Comparison of ENCODE assay signal across 27 cellular contexts in the genomic region with DNA sequence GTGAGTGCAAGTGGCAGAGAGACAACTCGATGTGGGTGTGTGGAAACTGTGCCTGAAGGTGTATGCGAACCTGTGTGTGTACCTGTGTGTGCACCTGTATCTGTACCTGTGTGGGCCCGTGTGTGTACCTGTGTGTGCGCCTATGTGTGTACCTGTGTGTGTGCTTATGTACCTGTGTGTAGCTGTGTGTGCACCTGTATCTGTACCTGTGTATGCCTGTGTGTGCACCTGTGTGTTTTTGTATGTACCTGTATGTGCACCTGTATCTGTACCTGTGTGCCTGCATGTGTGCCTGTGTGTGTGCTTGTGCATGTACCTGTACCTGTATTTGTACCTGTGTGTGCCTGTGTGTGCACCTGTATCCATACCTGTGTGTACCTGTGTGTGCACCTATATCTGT.
"Had no signal": no experiment of that assay in that cellular context is flagged by ENCODE, and none has a peak within 500 bp of the region (broad histone marks: within the 10 kb centered on the region; RNA-seq: fewer than 3 reads in every experiment).

No MANE protein-coding gene starts in this region.

- H3K27ac ChIP-seq: ascending aorta, brain microvascular endothelial cell, coronary artery, foreskin keratinocyte, gastrocnemius medialis had no signal

- H3K36me3 ChIP-seq: ascending aorta, brain microvascular endothelial cell, gastrocnemius medialis had no signal

- H3K36me3 Mint-ChIP-seq: activated naive CD4-positive, alpha-beta T cell treated with anti-CD3 and anti-CD28 coated beads, Interleukin-2, amount 10 ng/mL, durations not matched to agents 7 days and 5 days; activated naive CD4-positive, alpha-beta T cell treated with anti-CD3 and anti-CD28 coated beads, Interleukin-2, amount 50 U/mL, for 72 hours; activated naive CD8-positive, alpha-beta T cell treated with anti-CD3 and anti-CD28 coated beads, Interleukin-2, amount 10 ng/mL, durations not matched to agents 7 days and 5 days had no signal

- H3K4me1 Mint-ChIP-seq: activated CD4-positive, alpha-beta memory T cell treated with anti-CD3 and anti-CD28 coated beads, Interleukin-2, amount 10 ng/mL, durations not matched to agents 7 days and 5 days; activated CD4-positive, alpha-beta T cell treated with anti-CD3 and anti-CD28 coated beads, Interleukin-2, amount 10 ng/mL, durations not matched to agents 7 days and 5 days; activated naive CD4-positive, alpha-beta T cell treated with anti-CD3 and anti-CD28 coated beads, Interleukin-2, amount 10 ng/mL, durations not matched to agents 7 days and 5 days; activated naive CD8-positive, alpha-beta T cell treated with anti-CD3 and anti-CD28 coated beads, Interleukin-2, amount 10 ng/mL, durations not matched to agents 7 days and 5 days; central memory CD8-positive, alpha-beta T cell; endodermal cell had no signal

- H3K27me3 Mint-ChIP-seq: activated CD4-positive, alpha-beta memory T cell treated with anti-CD3 and anti-CD28 coated beads, Interleukin-2, amount 10 ng/mL, durations not matched to agents 7 days and 5 days; activated CD4-positive, alpha-beta T cell treated with anti-CD3 and anti-CD28 coated beads, Interleukin-2, amount 10 ng/mL, durations not matched to agents 7 days and 5 days; activated naive CD4-positive, alpha-beta T cell treated with anti-CD3 and anti-CD28 coated beads, Interleukin-2, amount 10 ng/mL, durations not matched to agents 7 days and 5 days; activated naive CD8-positive, alpha-beta T cell treated with anti-CD3 and anti-CD28 coated beads, Interleukin-2, amount 10 ng/mL, durations not matched to agents 7 days and 5 days; activated T-cell treated with anti-CD3 and anti-CD28 coated beads, Interleukin-2, amount 50 U/mL, for 24 hours; central memory CD8-positive, alpha-beta T cell; dendritic cell treated with granulocyte-macrophage colony-stimulating factor and Interleukin-4, amounts not matched to agents 40 ng/mL and 50 ng/mL, for 4 days had no signal

- H3K27ac Mint-ChIP-seq: activated CD4-positive, alpha-beta memory T cell treated with anti-CD3 and anti-CD28 coated beads, Interleukin-2, amount 10 ng/mL, durations not matched to agents 7 days and 5 days; activated CD4-positive, alpha-beta T cell treated with anti-CD3 and anti-CD28 coated beads, Interleukin-2, amount 10 ng/mL, durations not matched to agents 7 days and 5 days; activated naive CD4-positive, alpha-beta T cell treated with anti-CD3 and anti-CD28 coated beads, Interleukin-2, amount 10 ng/mL, durations not matched to agents 7 days and 5 days; activated naive CD4-positive, alpha-beta T cell treated with anti-CD3 and anti-CD28 coated beads, Interleukin-2, amount 50 U/mL, for 72 hours; activated naive CD8-positive, alpha-beta T cell treated with anti-CD3 and anti-CD28 coated beads, Interleukin-2, amount 10 ng/mL, durations not matched to agents 7 days and 5 days; activated T-cell treated with anti-CD3 and anti-CD28 coated beads, Interleukin-2, amount 50 U/mL, for 24 hours; activated T-cell treated with anti-CD3 and anti-CD28 coated beads, Interleukin-2, amount 50 U/mL, for 72 hours; dendritic cell treated with granulocyte-macrophage colony-stimulating factor and Interleukin-4, amounts not matched to agents 40 ng/mL and 50 ng/mL, for 4 days; endodermal cell had no signal

- H3K4me3 ChIP-seq: ascending aorta, coronary artery, dorsolateral prefrontal cortex, gastrocnemius medialis had no signal

- ATAC-seq: activated naive CD4-positive, alpha-beta T cell treated with anti-CD3 and anti-CD28 coated beads, Interleukin-2, amount 50 U/mL, for 72 hours; activated T-cell treated with anti-CD3 and anti-CD28 coated beads, Interleukin-2, amount 50 U/mL, for 72 hours; esophagus mucosa; foreskin keratinocyte; gastrocnemius medialis had no signal

- DNase-seq: activated CD4-positive, alpha-beta memory T cell treated with anti-CD3 and anti-CD28 coated beads, Interleukin-2, amount 10 ng/mL, durations not matched to agents 7 days and 5 days; activated CD4-positive, alpha-beta T cell treated with anti-CD3 and anti-CD28 coated beads for 1 hour; activated CD4-positive, alpha-beta T cell treated with anti-CD3 and anti-CD28 coated beads for 4 hours; activated CD4-positive, alpha-beta T cell treated with anti-CD3 and anti-CD28 coated beads, Interleukin-2, amount 10 ng/mL, durations not matched to agents 7 days and 5 days; activated CD4-positive, alpha-beta T cell treated with anti-CD3 and anti-CD28 coated beads, Interleukin-2, amount 50 U/mL, for 4 hours; activated CD8-positive, alpha-beta memory T cell treated with anti-CD3 and anti-CD28 coated beads, Interleukin-2, amount 50 U/mL, for 48 hours; activated gamma-delta T cell; activated naive CD4-positive, alpha-beta T cell; activated naive CD4-positive, alpha-beta T cell treated with anti-CD3 and anti-CD28 coated beads, Interleukin-2, amount 10 ng/mL, durations not matched to agents 7 days and 5 days; activated naive CD8-positive, alpha-beta T cell treated with anti-CD3 and anti-CD28 coated beads, Interleukin-2, amount 10 ng/mL, durations not matched to agents 7 days and 5 days; activated T-cell treated with anti-CD3 and anti-CD28 coated beads for 4 hours; activated T-cell treated with anti-CD3 and anti-CD28 coated beads, Interleukin-2, amount 50 U/mL, for 24 hours; activated T-cell treated with anti-CD3 and anti-CD28 coated beads, Interleukin-2, amount 50 U/mL, for 72 hours; brain microvascular endothelial cell; dorsolateral prefrontal cortex; effector memory CD4-positive, alpha-beta T cell; endodermal cell; foreskin keratinocyte; gastrocnemius medialis; glutamatergic neuron; T-helper 2 cell had no signal

- H3K4me1 ChIP-seq: ascending aorta, foreskin keratinocyte, gastrocnemius medialis had no signal

- H3K4me3 Mint-ChIP-seq: activated CD4-positive, alpha-beta memory T cell treated with anti-CD3 and anti-CD28 coated beads, Interleukin-2, amount 10 ng/mL, durations not matched to agents 7 days and 5 days; activated CD4-positive, alpha-beta T cell treated with anti-CD3 and anti-CD28 coated beads, Interleukin-2, amount 10 ng/mL, durations not matched to agents 7 days and 5 days; activated naive CD4-positive, alpha-beta T cell treated with anti-CD3 and anti-CD28 coated beads, Interleukin-2, amount 10 ng/mL, durations not matched to agents 7 days and 5 days; activated naive CD8-positive, alpha-beta T cell treated with anti-CD3 and anti-CD28 coated beads, Interleukin-2, amount 10 ng/mL, durations not matched to agents 7 days and 5 days; activated T-cell treated with anti-CD3 and anti-CD28 coated beads, Interleukin-2, amount 50 U/mL, for 24 hours; activated T-cell treated with anti-CD3 and anti-CD28 coated beads, Interleukin-2, amount 50 U/mL, for 72 hours; central memory CD8-positive, alpha-beta T cell; dendritic cell treated with granulocyte-macrophage colony-stimulating factor and Interleukin-4, amounts not matched to agents 40 ng/mL and 50 ng/mL, for 4 days; endodermal cell had no signal

- H3K27me3 ChIP-seq: ascending aorta, brain microvascular endothelial cell, foreskin keratinocyte, gastrocnemius medialis had no signal

- H3K9me3 ChIP-seq: ascending aorta, gastrocnemius medialis had no signal

- H3K9me3 Mint-ChIP-seq: activated naive CD8-positive, alpha-beta T cell treated with anti-CD3 and anti-CD28 coated beads, Interleukin-2, amount 10 ng/mL, durations not matched to agents 7 days and 5 days; dendritic cell treated with granulocyte-macrophage colony-stimulating factor and Interleukin-4, amounts not matched to agents 40 ng/mL and 50 ng/mL, for 4 days; endodermal cell had no signal
